In the genomic region with DNA sequence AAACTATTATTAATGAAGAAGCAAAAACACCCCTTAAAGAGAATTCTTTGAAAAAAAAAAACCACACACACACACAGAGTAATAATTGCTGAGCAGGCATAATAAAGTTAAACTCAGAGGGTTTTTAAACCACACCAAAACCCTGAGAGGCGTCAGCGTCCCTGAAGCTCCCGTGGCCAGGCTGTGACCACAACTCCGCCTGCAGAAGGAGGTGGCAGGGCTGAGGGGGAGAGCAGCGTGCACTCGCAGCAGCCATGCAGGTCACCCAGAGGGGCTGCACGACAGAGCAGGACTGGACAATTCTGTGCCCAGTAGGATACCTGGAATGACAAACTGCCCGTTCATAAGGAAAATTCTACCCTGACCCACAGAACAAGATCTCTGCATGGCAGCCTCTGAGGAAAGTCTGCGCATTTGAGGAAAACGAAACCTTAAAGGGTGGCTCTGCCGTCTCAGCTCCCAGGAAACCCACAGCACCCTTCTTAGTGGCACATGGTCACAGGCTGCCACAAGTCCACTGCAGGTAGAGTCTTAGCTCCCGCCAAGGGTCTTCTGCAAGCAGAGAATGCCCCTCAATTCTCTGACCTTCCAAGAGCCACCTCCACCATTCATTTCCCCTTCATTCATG, we compare ENCODE assay signal across 9 cellular contexts. TPM values are rescaled to one million over a fixed set of nuclear protein-coding genes. Genes with fewer than 3 reads are reported as not detected.
DNase-seq lines count a peak whose midpoint lies in the region; ATAC-seq, FAIRE-seq and TF ChIP-seq lines count a peak whose summit lies in the region.
"Had no signal": no experiment of that assay in that cellular context is flagged by ENCODE, and none has a peak within 500 bp of the region (broad histone marks: within the 10 kb centered on the region; RNA-seq: fewer than 3 reads in every experiment).

No MANE protein-coding gene starts in this region.

- H3K27ac ChIP-seq in H1 (ENCODE audit: low read depth, low read length) (no peak overlapping the region), psoas muscle (no peak overlapping the region)
- H3K27ac ChIP-seq: 22Rv1 had no signal

- POLR2A ChIA-PET in H1 (lab: Charles Lee; ENCODE audit: partially characterized antibody), result interaction anchor here (0.7 kb wide), 1 partner anchor 40 kb away, joined by 3 read pairs; no protein-coding TSS in a partner anchor

- H2BK15ac ChIP-seq in H1 (ENCODE audit: low read length), result no peak overlapping the region

- CTCF ChIA-PET in H1 (lab: Charles Lee; ENCODE audit: partially characterized antibody), result interaction anchor here (1.0 kb wide), 1 partner anchor 62 kb away, joined by 3 read pairs; no protein-coding TSS in a partner anchor

- H3K4ac ChIP-seq in H1 (replicated peaks; ENCODE audit: insufficient read length, low read depth, low read length), result no peak overlapping the region

- no peak overlapping the region for H3K14ac ChIP-seq in H1 (ENCODE audit: insufficient read length)

- 81% methylated on average over 12 of the region's 12 CpGs; no CpG with 5 or more reads in 1 of the 2 experiments for WGBS in H1 (ENCODE audit: extremely low coverage in 1 of 2, insufficient coverage in 1 of 2, insufficient read length in 1 of 2, insufficient replicate concordance in 2 of 2, low coverage in 1 of 2, low lambda C conversion rate in 2 of 2, missing lambda C conversion rate in 1 of 2), 2 experiments
- 31 to 41% (median 37%) methylated on average over 12 of the region's 12 CpGs for WGBS in psoas muscle, 3 donors

- H3K27me3 ChIP-seq in H1 (replicated peaks in 1 of 4; ENCODE audit: control insufficient read depth in 3 of 4, extremely low read depth in 1 of 4, insufficient read depth in 3 of 4, low read length in 3 of 4) (peaks cover 0 to 8% (median 1%) of the 10 kb centered on the region in 4 experiments; a peak in 3 of 7 replicates), psoas muscle (ENCODE audit: insufficient read depth in 3 of 3, low read length in 2 of 3) (peaks cover 0 to 6% (median 2%) of the 10 kb centered on the region in 3 donors)

- TF ChIP-seq POLR2A in H1 (IDR thresholded peaks at IDR 0.05; ENCODE audit: control extremely low read depth in 1 of 2, low read depth in 2 of 2, low read length in 2 of 2), result no peak

- H4K8ac ChIP-seq in H1 (ENCODE audit: extremely low read depth, insufficient read depth, low read length), result no peak overlapping the region

- H3K23me2 ChIP-seq in H1 (ENCODE audit: low read depth, low read length), result peaks cover 11% of the 10 kb centered on the region

- no peak for TF ChIP-seq RAD21 in H1 (IDR thresholded peaks at IDR 0.05 in 1 of 2, conservative IDR thresholded peaks at IDR 0.05 in 1 of 2; ENCODE audit: low read depth in 2 of 2, low read length in 2 of 2)

- ATAC-seq in psoas muscle, result no peak
- no peak for ATAC-seq in HG03571 (IDR thresholded peaks at IDR 0.05; ENCODE audit: unreplicated experiment)
- no peak for ATAC-seq in GM18870 (IDR thresholded peaks at IDR 0.05; ENCODE audit: unreplicated experiment)

- H3K36me3 ChIP-seq in H1 (ENCODE audit: control insufficient read depth in 2 of 4, insufficient read depth in 4 of 4, low read length in 3 of 4) (no peaks in the 10 kb centered on the region; a peak in 1 of 8 replicates), psoas muscle (ENCODE audit: insufficient read depth in 1 of 2, low read depth in 1 of 2) (no peaks in the 10 kb centered on the region)

- no peaks in the 10 kb centered on the region for H3K36me3 Mint-ChIP-seq in T-helper 2 cell treated with Interferon-gamma antibody and Interleukin-4, amounts not matched to agents 5 μg/mL and 100 μg/mL, for 36 hours (ENCODE audit: low read depth)

- DNase-seq in DMS53 (lab: John Stamatoyannopoulos, UW) (peak; percentile 24), DMS53 treated with DMSO at 0.1 percent for 48 hours (lab: John Stamatoyannopoulos, UW; ENCODE audit: unreplicated experiment) (no peak), H1 (ENCODE audit: low read depth in 1 of 2, low spot score in 2 of 2) (no peak), psoas muscle (no peak), NCI-H2107 treated with DMSO at 0.1 percent for 48 hours (lab: John Stamatoyannopoulos, UW; ENCODE audit: unreplicated experiment) (no peak)
- DNase-seq in T-helper 2 cell treated with Interferon-gamma antibody and Interleukin-4, amounts not matched to agents 5 μg/mL and 100 μg/mL, for 36 hours (ENCODE audit: low spot score), result peak; percentile 54

- peaks cover 0 to 7% of the 10 kb centered on the region in 2 experiments; a peak in 1 of 4 replicates for H3K79me2 ChIP-seq in H1 (ENCODE audit: control insufficient read depth in 1 of 2, insufficient read depth in 2 of 2, low read length in 2 of 2)

- no peak overlapping the region for H2AK5ac ChIP-seq in H1 (ENCODE audit: low read depth, low read length)

- no peak overlapping the region for H3K4me2 ChIP-seq in H1 (ENCODE audit: insufficient read depth in 1 of 2, low read depth in 2 of 2, low read length in 2 of 2)

- H3K9me3 ChIP-seq in H1 (ENCODE audit: insufficient read depth in 2 of 2, low read depth in 1 of 2, low read length in 1 of 2) (no peaks in the 10 kb centered on the region), psoas muscle (no peaks in the 10 kb centered on the region)

- peaks cover 13% of the 10 kb centered on the region for H3K27me3 Mint-ChIP-seq in T-helper 2 cell treated with Interferon-gamma antibody and Interleukin-4, amounts not matched to agents 5 μg/mL and 100 μg/mL, for 36 hours (ENCODE audit: low read depth)

- intact Hi-C loops in psoas muscle (cut with DNase I), result no loop called here

- H2BK5ac ChIP-seq in H1 (ENCODE audit: low read depth, low read length), result no peak overlapping the region

- H3K23ac ChIP-seq in H1 (ENCODE audit: insufficient read length), result no peak overlapping the region

- no peak for TF ChIP-seq CTCF in H1 (IDR thresholded peaks at IDR 0.05; ENCODE audit: control extremely low read depth in 1 of 3, insufficient read depth in 1 of 3, low read depth in 1 of 3, low read length in 3 of 3)
- TF ChIP-seq CTCF in psoas muscle (IDR thresholded peaks at IDR 0.05), result no peak

- no peak overlapping the region for H3K4me3 Mint-ChIP-seq in T-helper 2 cell treated with Interferon-gamma antibody and Interleukin-4, amounts not matched to agents 5 μg/mL and 100 μg/mL, for 36 hours

- peaks cover 7% of the 10 kb centered on the region for H3K79me1 ChIP-seq in H1 (ENCODE audit: low read depth, low read length)

- H3K4me3 ChIP-seq in H1 (ENCODE audit: extremely low read depth in 1 of 4, insufficient read depth in 2 of 4, low read depth in 3 of 4, low read length in 4 of 4) (no peak overlapping the region), psoas muscle (peak overlapping the region; percentile 42)

- no peak overlapping the region for H2BK120ac ChIP-seq in H1 (replicated peaks; ENCODE audit: low read depth, low read length)

- peaks cover 20% of the 10 kb centered on the region for H3K4me1 Mint-ChIP-seq in T-helper 2 cell treated with Interferon-gamma antibody and Interleukin-4, amounts not matched to agents 5 μg/mL and 100 μg/mL, for 36 hours (ENCODE audit: low read depth)

- H4K5ac ChIP-seq in H1 (ENCODE audit: insufficient read length, low read depth, low read length), result no peak overlapping the region

- H2BK20ac ChIP-seq in H1 (ENCODE audit: low read length), result no peak overlapping the region

- H4K91ac ChIP-seq in H1 (replicated peaks; ENCODE audit: insufficient read length, low read length), result no peak overlapping the region

- no peak overlapping the region for H2AFZ ChIP-seq in H1 (ENCODE audit: low read length)

- no peak overlapping the region for H2BK12ac ChIP-seq in H1 (ENCODE audit: low read depth, low read length)

- no peak overlapping the region for H3K9ac ChIP-seq in H1 (replicated peaks in 1 of 4; ENCODE audit: extremely low read depth in 1 of 4, low read depth in 3 of 4, low read length in 3 of 4)

- peak overlapping the region; percentile 64 for H3K27ac Mint-ChIP-seq in T-helper 2 cell treated with Interferon-gamma antibody and Interleukin-4, amounts not matched to agents 5 μg/mL and 100 μg/mL, for 36 hours

- no peak overlapping the region for H3K56ac ChIP-seq in H1 (replicated peaks; ENCODE audit: insufficient read length, low read depth, low read length)

- no peaks in the 10 kb centered on the region for H3K9me3 Mint-ChIP-seq in T-helper 2 cell treated with Interferon-gamma antibody and Interleukin-4, amounts not matched to agents 5 μg/mL and 100 μg/mL, for 36 hours

- no peak for TF ChIP-seq EP300 in H1 (IDR thresholded peaks at IDR 0.05; ENCODE audit: borderline replicate concordance in 1 of 2, low read depth in 2 of 2, low read length in 2 of 2)

- FAIRE-seq in H1 (lab: Jason Lieb, UNC), result no peak

- H4K20me1 ChIP-seq in H1 (replicated peaks in 1 of 2; ENCODE audit: control insufficient read depth in 1 of 2, insufficient read depth in 2 of 2, low read length in 2 of 2), result peaks cover 0 to 10% of the 10 kb centered on the region in 2 experiments

- peaks cover 2 to 10% (median 3%) of the 10 kb centered on the region in 4 experiments; a peak in 6 of 7 replicates for H3K4me1 ChIP-seq in H1 (replicated peaks in 1 of 4; ENCODE audit: control insufficient read depth in 3 of 4, insufficient read depth in 4 of 4, low read length in 3 of 4)
- H3K4me1 ChIP-seq in psoas muscle, result no peaks in the 10 kb centered on the region

- peak overlapping the region; percentile 60; the same call in 1 of the 2 replicates for H3K18ac ChIP-seq in H1 (ENCODE audit: extremely low read depth, low read length)

TF ChIP-seq in H1, 55 proteins besides CTCF, POLR2A, EP300 and RAD21:
- no peak for TF ChIP-seq CTBP2 (IDR thresholded peaks at IDR 0.05; ENCODE audit: borderline replicate concordance, insufficient read depth, insufficient read length, low read length)
- TF ChIP-seq PHF8 (conservative IDR thresholded peaks at IDR 0.05; ENCODE audit: low read depth, low read length), result no peak
- no peak for TF ChIP-seq RXRA (IDR thresholded peaks at IDR 0.05; ENCODE audit: insufficient read depth, low read depth, low read length)
- TF ChIP-seq BACH1 (IDR thresholded peaks at IDR 0.05; ENCODE audit: low read length), result no peak
- TF ChIP-seq TAF7 (optimal IDR thresholded peaks at IDR 0.05; ENCODE audit: borderline replicate concordance, low read depth, low read length), result no peak
- peak; percentile 51; the same call in 1 of the 2 replicates for TF ChIP-seq MAFK (IDR thresholded peaks at IDR 0.05; ENCODE audit: low read depth, low read length)

RNA-seq across cellular contexts. Expression of gene ROR2, which starts 44.0 kb away (rescaled TPM):
- 4.0 and 4.3 TPM in 2 replicates for total RNA-seq in H1 (2021; fragmentation: NEBNext Ultra II Directional; extraction: Animal tissue kit (Norgen Biotek cat#: 25700))
- polyA plus RNA-seq in H1 (2011; rRNA removed) (2.7 and 5.4 TPM in 2 replicates), psoas muscle (under 1 TPM; 0.05 to 0.18 (median 0.09) TPM)
- polyA plus RNA-seq in H1 (2011; cell fraction: cytosol; rRNA removed), result 3.3 TPM
- polyA plus RNA-seq in H1 (2011; cell fraction: nucleus; rRNA removed), result 4.9 TPM
- polyA plus RNA-seq in H1 (2012, experiment 1 of 2), result 2.2 to 3.4 TPM (median 2.9 TPM) in 4 replicates
- polyA plus RNA-seq in H1 (2012, experiment 2 of 2), result 2.7 TPM
- polyA plus RNA-seq in H1 (2013, experiment 1 of 2), result 5.8 TPM
- 6.1 TPM for polyA plus RNA-seq in H1 (2013, experiment 2 of 2)
- 3.7 and 4.4 TPM in 2 replicates for polyA minus RNA-seq in H1 (2011; rRNA and poly(A)+ RNA removed)
- 3.7 TPM for polyA minus RNA-seq in H1 (2011; cell fraction: cytosol; rRNA and poly(A)+ RNA removed)
- polyA minus RNA-seq in H1 (2011; cell fraction: nucleus; rRNA and poly(A)+ RNA removed), result 3.0 TPM
- under 1 TPM; 0.11 to 0.52 (median 0.22) TPM for total RNA-seq in psoas muscle

Comparison
In these comparisons a context has a peak if more than half of its experiments do, and no peak if none do; other contexts are left out.
1. DNase-seq: peak in DMS53 (single experiment) and T-helper 2 cell treated with Interferon-gamma antibody and Interleukin-4, amounts not matched to agents 5 μg/mL and 100 μg/mL, for 36 hours (single experiment); none in DMS53 treated with DMSO at 0.1 percent for 48 hours (single experiment), H1 (0 of 2), psoas muscle (0 of 2) and NCI-H2107 treated with DMSO at 0.1 percent for 48 hours (single experiment).